ENCODE assay signal across 19 cellular contexts in the genomic region with DNA sequence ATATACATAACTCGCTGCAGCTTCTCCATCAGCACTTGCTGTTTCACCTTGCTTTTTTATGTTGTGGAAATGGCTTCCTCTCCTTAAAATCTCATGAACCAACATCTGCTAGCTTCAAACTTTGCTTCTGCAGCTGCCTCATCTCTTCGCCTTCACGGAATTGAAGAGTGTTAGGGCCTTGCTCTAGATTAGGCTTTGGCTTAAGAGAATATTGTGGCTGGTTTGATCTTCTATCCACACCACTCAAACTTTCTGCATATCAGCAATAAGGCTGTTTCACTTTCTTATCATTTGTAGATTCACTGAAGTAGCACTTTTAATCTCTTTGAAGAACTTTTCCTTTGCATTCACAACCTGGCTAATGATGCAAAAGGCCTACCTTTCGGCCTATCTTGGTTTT. TPM values are rescaled to one million over a fixed set of nuclear protein-coding genes. Genes with fewer than 3 reads are reported as not detected.
A peak's percentile ranks its signal among the peaks of the same experiment; 100 is the strongest.
DNase-seq lines count a peak whose midpoint lies in the region; ATAC-seq and TF ChIP-seq lines count a peak whose summit lies in the region.
"Had no signal": no experiment of that assay in that cellular context is flagged by ENCODE, and none has a peak within 500 bp of the region (broad histone marks: within the 10 kb centered on the region; RNA-seq: fewer than 3 reads in every experiment).

No MANE protein-coding gene starts in this region.

- peak; percentile 64 for DNase-seq in activated CD4-positive, alpha-beta T cell treated with anti-CD3 and anti-CD28 coated beads, Interleukin-2, amount 10 ng/mL, durations not matched to agents 24 days and 14 days
- DNase-seq in activated CD4-positive, alpha-beta T cell treated with anti-CD3 and anti-CD28 coated beads for 36 hours: no peak
- DNase-seq in activated naive CD8-positive, alpha-beta T cell treated with anti-CD3 and anti-CD28 coated beads, Interleukin-2, amount 10 ng/mL, durations not matched to agents 7 days and 5 days: no peak
- DNase-seq in activated naive CD8-positive, alpha-beta T cell treated with anti-CD3 and anti-CD28 coated beads for 36 hours: no peak
- peak; percentile 57 for DNase-seq in mesendoderm
- no peak for DNase-seq in AG08395 (ENCODE audit: low spot score)
- no peak for DNase-seq in NK-92 treated with Interleukin-12 subunit alpha and Interleukin-12 subunit beta, amount 100 ng/mL, for 24 hours (lab: John Stamatoyannopoulos, UW)
- DNase-seq: AML-193, DMS79, EL, HCEC 1CT, HFFc6 had no signal

- no peaks in the 10 kb centered on the region for H3K36me3 Mint-ChIP-seq in activated CD4-positive, alpha-beta T cell treated with anti-CD3 and anti-CD28 coated beads, Interleukin-2, amount 10 ng/mL, durations not matched to agents 24 days and 14 days (ENCODE audit: low read depth)
- H3K36me3 Mint-ChIP-seq in activated CD4-positive, alpha-beta T cell treated with anti-CD3 and anti-CD28 coated beads for 36 hours (ENCODE audit: low read depth): no peaks in the 10 kb centered on the region
- peaks cover 12% of the 10 kb centered on the region for H3K36me3 Mint-ChIP-seq in activated naive CD8-positive, alpha-beta T cell treated with anti-CD3 and anti-CD28 coated beads, Interleukin-2, amount 10 ng/mL, durations not matched to agents 7 days and 5 days
- peaks cover 3% of the 10 kb centered on the region for H3K36me3 Mint-ChIP-seq in activated naive CD8-positive, alpha-beta T cell treated with anti-CD3 and anti-CD28 coated beads for 36 hours
- H3K36me3 Mint-ChIP-seq: CD4-positive, CD25-positive, alpha-beta regulatory T cell had no signal

- H4K8ac ChIP-seq in mesendoderm (ENCODE audit: low read depth, low read length): no peak overlapping the region

- H3K27me3 ChIP-seq in Loucy (ENCODE audit: insufficient read depth, low read length, poor library complexity, severe bottlenecking) (no peaks in the 10 kb centered on the region), mesendoderm (ENCODE audit: insufficient read depth, low read length, poor library complexity) (no peaks in the 10 kb centered on the region)

- H3K23ac ChIP-seq in mesendoderm (ENCODE audit: low read length): no peak overlapping the region

- H2BK15ac ChIP-seq in mesendoderm (replicated peaks; ENCODE audit: low read depth): no peak overlapping the region

- CTCF ChIA-PET in activated CD4-positive, alpha-beta T cell treated with anti-CD3 and anti-CD28 coated beads for 36 hours (lab: Charles Lee): interaction anchor here (0.7 to 1.8 kb wide), 5 partner anchors 10 to 15 kb away, joined by 3 to 9 read pairs (median 3); no protein-coding TSS in a partner anchor

- H3K79me2 ChIP-seq in Loucy (ENCODE audit: insufficient read depth, low read length): no peaks in the 10 kb centered on the region
- no peaks in the 10 kb centered on the region for H3K79me2 ChIP-seq in mesendoderm (ENCODE audit: control insufficient read depth, insufficient read depth, low read length)

- no peak for TF ChIP-seq CTCF in Loucy (conservative IDR thresholded peaks at IDR 0.05; ENCODE audit: low read length)

- ATAC-seq in activated CD4-positive, alpha-beta T cell treated with anti-CD3 and anti-CD28 coated beads for 36 hours: no peak
- no peak for ATAC-seq in activated naive CD8-positive, alpha-beta T cell treated with anti-CD3 and anti-CD28 coated beads, Interleukin-2, amount 10 ng/mL, durations not matched to agents 7 days and 5 days (ENCODE audit: low read depth)
- ATAC-seq: HepG2 had no signal

- no peak overlapping the region for H2BK120ac ChIP-seq in mesendoderm (ENCODE audit: low read depth, low read length)

- intact Hi-C loops in activated CD4-positive, alpha-beta T cell treated with anti-CD3 and anti-CD28 coated beads, Interleukin-2, amount 10 ng/mL, durations not matched to agents 24 days and 14 days (cut with micrococcal nuclease): loop anchor here (10.0 kb wide), 1 partner anchor 1014 kb away; the partner anchor contains the start of gene SNX13
- intact Hi-C loops in activated CD4-positive, alpha-beta T cell treated with anti-CD3 and anti-CD28 coated beads for 36 hours (cut with DNase I, micrococcal nuclease): no loop called here

- no peak overlapping the region for H3K27ac ChIP-seq in mesendoderm (ENCODE audit: low read depth, low read length)
- H3K27ac ChIP-seq: 22Rv1; BLaER1 treated with 17β-estradiol and CSF1 and Interleukin-3, amounts not matched to agents 10 nM and 100 nM had no signal

- no peak overlapping the region for H2AK5ac ChIP-seq in mesendoderm (ENCODE audit: low read length)

- H3K4me2 ChIP-seq in Loucy (ENCODE audit: low read depth, low read length, poor library complexity, severe bottlenecking) (no peak overlapping the region), mesendoderm (ENCODE audit: low read length) (no peak overlapping the region)

- H3K4me3 Mint-ChIP-seq in activated CD4-positive, alpha-beta T cell treated with anti-CD3 and anti-CD28 coated beads, Interleukin-2, amount 10 ng/mL, durations not matched to agents 24 days and 14 days: peak overlapping the region; percentile 4
- no peak overlapping the region for H3K4me3 Mint-ChIP-seq in activated CD4-positive, alpha-beta T cell treated with anti-CD3 and anti-CD28 coated beads for 36 hours
- peak overlapping the region; percentile 19 for H3K4me3 Mint-ChIP-seq in activated naive CD8-positive, alpha-beta T cell treated with anti-CD3 and anti-CD28 coated beads, Interleukin-2, amount 10 ng/mL, durations not matched to agents 7 days and 5 days
- no peak overlapping the region for H3K4me3 Mint-ChIP-seq in activated naive CD8-positive, alpha-beta T cell treated with anti-CD3 and anti-CD28 coated beads for 36 hours
- H3K4me3 Mint-ChIP-seq: HFFc6 had no signal

- H3K9me3 ChIP-seq in Loucy (ENCODE audit: insufficient read depth, low read depth, low read length): no peaks in the 10 kb centered on the region

- H3K27me3 Mint-ChIP-seq in activated CD4-positive, alpha-beta T cell treated with anti-CD3 and anti-CD28 coated beads, Interleukin-2, amount 10 ng/mL, durations not matched to agents 24 days and 14 days: no peaks in the 10 kb centered on the region
- H3K27me3 Mint-ChIP-seq in activated CD4-positive, alpha-beta T cell treated with anti-CD3 and anti-CD28 coated beads for 36 hours: no peaks in the 10 kb centered on the region
- H3K27me3 Mint-ChIP-seq in activated naive CD8-positive, alpha-beta T cell treated with anti-CD3 and anti-CD28 coated beads, Interleukin-2, amount 10 ng/mL, durations not matched to agents 7 days and 5 days: no peaks in the 10 kb centered on the region
- peaks cover 8% of the 10 kb centered on the region for H3K27me3 Mint-ChIP-seq in activated naive CD8-positive, alpha-beta T cell treated with anti-CD3 and anti-CD28 coated beads for 36 hours
- H3K27me3 Mint-ChIP-seq: CD4-positive, CD25-positive, alpha-beta regulatory T cell had no signal

- no peak overlapping the region for H3K4ac ChIP-seq in mesendoderm (ENCODE audit: low read depth, low read length)

- no CpG with 5 or more reads among the region's 4 CpGs for WGBS in mesendoderm (ENCODE audit: extremely low coverage, insufficient coverage, low lambda C conversion rate)

- H2AFZ ChIP-seq in Loucy (ENCODE audit: low read length): peak overlapping the region; percentile 53

- H3K4me1 Mint-ChIP-seq in activated CD4-positive, alpha-beta T cell treated with anti-CD3 and anti-CD28 coated beads, Interleukin-2, amount 10 ng/mL, durations not matched to agents 24 days and 14 days: peaks cover 54% of the 10 kb centered on the region
- peaks cover 53% of the 10 kb centered on the region for H3K4me1 Mint-ChIP-seq in activated CD4-positive, alpha-beta T cell treated with anti-CD3 and anti-CD28 coated beads for 36 hours
- peaks cover 51% of the 10 kb centered on the region for H3K4me1 Mint-ChIP-seq in activated naive CD8-positive, alpha-beta T cell treated with anti-CD3 and anti-CD28 coated beads, Interleukin-2, amount 10 ng/mL, durations not matched to agents 7 days and 5 days
- peaks cover 38% of the 10 kb centered on the region for H3K4me1 Mint-ChIP-seq in activated naive CD8-positive, alpha-beta T cell treated with anti-CD3 and anti-CD28 coated beads for 36 hours

- H4K5ac ChIP-seq in mesendoderm (ENCODE audit: low read length): no peak overlapping the region

- peaks cover 70% of the 10 kb centered on the region for H3K4me1 ChIP-seq in Loucy (ENCODE audit: insufficient read depth, low read length, poor library complexity, severe bottlenecking)
- H3K4me1 ChIP-seq in mesendoderm (ENCODE audit: control insufficient read depth, low read depth, low read length): peaks cover 4% of the 10 kb centered on the region

- no peak overlapping the region for H3K56ac ChIP-seq in mesendoderm (ENCODE audit: low read length)

- no peaks in the 10 kb centered on the region for H3K9me3 Mint-ChIP-seq in activated CD4-positive, alpha-beta T cell treated with anti-CD3 and anti-CD28 coated beads, Interleukin-2, amount 10 ng/mL, durations not matched to agents 24 days and 14 days
- no peaks in the 10 kb centered on the region for H3K9me3 Mint-ChIP-seq in activated CD4-positive, alpha-beta T cell treated with anti-CD3 and anti-CD28 coated beads for 36 hours (ENCODE audit: low read depth)
- peaks cover 2% of the 10 kb centered on the region for H3K9me3 Mint-ChIP-seq in activated naive CD8-positive, alpha-beta T cell treated with anti-CD3 and anti-CD28 coated beads, Interleukin-2, amount 10 ng/mL, durations not matched to agents 7 days and 5 days
- no peaks in the 10 kb centered on the region for H3K9me3 Mint-ChIP-seq in activated naive CD8-positive, alpha-beta T cell treated with anti-CD3 and anti-CD28 coated beads for 36 hours
- H3K9me3 Mint-ChIP-seq: HFFc6 had no signal

- no peaks in the 10 kb centered on the region for H3K9me2 ChIP-seq in Loucy (replicated peaks; ENCODE audit: low read depth, low read length)

- POLR2A ChIA-PET in activated CD4-positive, alpha-beta T cell treated with anti-CD3 and anti-CD28 coated beads for 36 hours (lab: Charles Lee): no interaction called here
- POLR2A ChIA-PET in activated naive CD8-positive, alpha-beta T cell treated with anti-CD3 and anti-CD28 coated beads, Interleukin-2, amount 10 ng/mL, durations not matched to agents 7 days and 5 days (lab: Charles Lee): no interaction called here

- H4K20me1 ChIP-seq in Loucy (ENCODE audit: insufficient read depth, low read length, poor library complexity, severe bottlenecking): no peaks in the 10 kb centered on the region
- H4K20me1 ChIP-seq: BLaER1 treated with 17β-estradiol and CSF1 and Interleukin-3, amounts not matched to agents 10 nM and 100 nM had no signal

- H3F3A ChIP-seq in Loucy (ENCODE audit: low read depth): no peaks in the 10 kb centered on the region

- H3K9ac ChIP-seq in Loucy (ENCODE audit: low read depth, low read length, poor library complexity, severe bottlenecking) (no peak overlapping the region), mesendoderm (ENCODE audit: low read length) (no peak overlapping the region)
- H3K9ac ChIP-seq: BLaER1 treated with 17β-estradiol and CSF1 and Interleukin-3, amounts not matched to agents 10 nM and 100 nM had no signal

- no peaks in the 10 kb centered on the region for H3K36me3 ChIP-seq in Loucy (ENCODE audit: insufficient read depth, low read length)
- H3K36me3 ChIP-seq in mesendoderm (ENCODE audit: control insufficient read depth, insufficient read depth, low read length): no peaks in the 10 kb centered on the region
- H3K36me3 ChIP-seq: BLaER1 treated with 17β-estradiol and CSF1 and Interleukin-3, amounts not matched to agents 10 nM and 100 nM had no signal

- no peaks in the 10 kb centered on the region for H3K79me1 ChIP-seq in mesendoderm (ENCODE audit: low read length)

- H3K18ac ChIP-seq in mesendoderm (ENCODE audit: low read length): peak overlapping the region; percentile 14

- H3K4me3 ChIP-seq in Loucy (ENCODE audit: low read length, poor library complexity, severe bottlenecking): no peak overlapping the region
- no peak overlapping the region for H3K4me3 ChIP-seq in mesendoderm (ENCODE audit: low read length)
- H3K4me3 ChIP-seq: BLaER1 treated with 17β-estradiol and CSF1 and Interleukin-3, amounts not matched to agents 10 nM and 100 nM had no signal

- peak overlapping the region; percentile 5 for H3K27ac Mint-ChIP-seq in activated CD4-positive, alpha-beta T cell treated with anti-CD3 and anti-CD28 coated beads, Interleukin-2, amount 10 ng/mL, durations not matched to agents 24 days and 14 days
- no peak overlapping the region for H3K27ac Mint-ChIP-seq in activated CD4-positive, alpha-beta T cell treated with anti-CD3 and anti-CD28 coated beads for 36 hours
- peak overlapping the region; percentile 67 for H3K27ac Mint-ChIP-seq in activated naive CD8-positive, alpha-beta T cell treated with anti-CD3 and anti-CD28 coated beads, Interleukin-2, amount 10 ng/mL, durations not matched to agents 7 days and 5 days
- H3K27ac Mint-ChIP-seq in activated naive CD8-positive, alpha-beta T cell treated with anti-CD3 and anti-CD28 coated beads for 36 hours: no peak overlapping the region
- H3K27ac Mint-ChIP-seq: HFFc6 had no signal

- H2BK5ac ChIP-seq in mesendoderm (ENCODE audit: low read length): no peak overlapping the region

RNA-seq across cellular contexts. Expression of gene AGR3, which starts 49.2 kb away (rescaled TPM):
- total RNA-seq in activated CD4-positive, alpha-beta T cell treated with anti-CD3 and anti-CD28 coated beads, Interleukin-2, amount 10 ng/mL, durations not matched to agents 24 days and 14 days: not detected in 2 replicates
- not detected for total RNA-seq in activated CD4-positive, alpha-beta T cell treated with anti-CD3 and anti-CD28 coated beads for 36 hours
- total RNA-seq in activated naive CD8-positive, alpha-beta T cell treated with anti-CD3 and anti-CD28 coated beads, Interleukin-2, amount 10 ng/mL, durations not matched to agents 7 days and 5 days: not detected
- total RNA-seq in activated naive CD8-positive, alpha-beta T cell treated with anti-CD3 and anti-CD28 coated beads for 36 hours: not detected
- not detected for polyA plus RNA-seq in mesendoderm (2013, experiment 1 of 2)
- not detected for polyA plus RNA-seq in mesendoderm (2013, experiment 2 of 2)
- total RNA-seq: A673; CD4-positive, CD25-positive, alpha-beta regulatory T cell; H4; HepG2; HFFc6 had no signal
- polyA plus RNA-seq: CD4-positive, CD25-positive, alpha-beta regulatory T cell; HepG2 had no signal

Comparison
In these comparisons a context has a peak if more than half of its experiments do, and no peak if none do; other contexts are left out.
1. DNase-seq: peak in activated CD4-positive, alpha-beta T cell treated with anti-CD3 and anti-CD28 coated beads, Interleukin-2, amount 10 ng/mL, durations not matched to agents 24 days and 14 days (single experiment) and mesendoderm (single experiment); none in activated CD4-positive, alpha-beta T cell treated with anti-CD3 and anti-CD28 coated beads for 36 hours (single experiment), activated naive CD8-positive, alpha-beta T cell treated with anti-CD3 and anti-CD28 coated beads, Interleukin-2, amount 10 ng/mL, durations not matched to agents 7 days and 5 days (single experiment), activated naive CD8-positive, alpha-beta T cell treated with anti-CD3 and anti-CD28 coated beads for 36 hours (single experiment), AG08395 (single experiment) and NK-92 treated with Interleukin-12 subunit alpha and Interleukin-12 subunit beta, amount 100 ng/mL, for 24 hours (single experiment).
2. H3K27ac Mint-ChIP-seq: peak in activated CD4-positive, alpha-beta T cell treated with anti-CD3 and anti-CD28 coated beads, Interleukin-2, amount 10 ng/mL, durations not matched to agents 24 days and 14 days (single experiment) and activated naive CD8-positive, alpha-beta T cell treated with anti-CD3 and anti-CD28 coated beads, Interleukin-2, amount 10 ng/mL, durations not matched to agents 7 days and 5 days (single experiment); none in activated CD4-positive, alpha-beta T cell treated with anti-CD3 and anti-CD28 coated beads for 36 hours (single experiment) and activated naive CD8-positive, alpha-beta T cell treated with anti-CD3 and anti-CD28 coated beads for 36 hours (single experiment).
3. H3K4me3 Mint-ChIP-seq: peak in activated CD4-positive, alpha-beta T cell treated with anti-CD3 and anti-CD28 coated beads, Interleukin-2, amount 10 ng/mL, durations not matched to agents 24 days and 14 days (single experiment) and activated naive CD8-positive, alpha-beta T cell treated with anti-CD3 and anti-CD28 coated beads, Interleukin-2, amount 10 ng/mL, durations not matched to agents 7 days and 5 days (single experiment); none in activated CD4-positive, alpha-beta T cell treated with anti-CD3 and anti-CD28 coated beads for 36 hours (single experiment) and activated naive CD8-positive, alpha-beta T cell treated with anti-CD3 and anti-CD28 coated beads for 36 hours (single experiment).